In genomic region chr19:58555920-58556632, GRCh38 we compare ENCODE assay signal across 9 cellular contexts. TPM values are rescaled to one million over a fixed set of nuclear protein-coding genes. Genes with fewer than 3 reads are reported as not detected.
DNase-seq lines count a peak whose midpoint lies in the region; ATAC-seq and TF ChIP-seq lines count a peak whose summit lies in the region.
"Had no signal": no experiment of that assay in that cellular context is flagged by ENCODE, and none has a peak within 500 bp of the region (broad histone marks: within the 10 kb centered on the region; RNA-seq: fewer than 3 reads in every experiment).

No MANE protein-coding gene starts in this region.

- no peaks in the 10 kb centered on the region for H3K9me2 ChIP-seq in OCI-LY1 (ENCODE audit: low read depth, low read length)

- intact Hi-C loops in CD4-positive, alpha-beta T cell (cut with DNase I, micrococcal nuclease): no loop called here

- no peak overlapping the region for H2BK120ac ChIP-seq in trophoblast cell (ENCODE audit: insufficient read depth, low read length, poor library complexity)

- CTCF ChIA-PET in CD4-positive, alpha-beta T cell (lab: Charles Lee): interaction anchor here (2.5 to 3.3 kb wide), 2 partner anchors 37 to 42 kb away, joined by 11 to 26 read pairs; partner anchors contain the start of gene ZBTB45

- H2BK12ac ChIP-seq in trophoblast cell (ENCODE audit: low read length): no peak overlapping the region

- no peak overlapping the region for H2BK5ac ChIP-seq in trophoblast cell (ENCODE audit: low read depth, low read length, poor library complexity)

- no peak overlapping the region for H4K91ac ChIP-seq in trophoblast cell (ENCODE audit: low read depth, low read length)

- no peaks in the 10 kb centered on the region for H3K27me3 Mint-ChIP-seq in CD4-positive, alpha-beta T cell

- POLR2A ChIA-PET in CD4-positive, alpha-beta T cell (lab: Charles Lee): interaction anchor here (1.1 to 3.6 kb wide), 7 partner anchors 8 to 373 kb away, joined by 3 to 64 read pairs (median 11); partner anchors contain the start of genes MZF1, TRIM28 and ZBTB45

- H3K9me3 ChIP-seq in CD4-positive, alpha-beta T cell (ENCODE audit: control insufficient read depth, low read length): no peaks in the 10 kb centered on the region
- H3K9me3 ChIP-seq in OCI-LY1 (ENCODE audit: low read length) (no peaks in the 10 kb centered on the region), trophoblast cell (ENCODE audit: insufficient read depth, low read depth, low read length) (no peaks in the 10 kb centered on the region)
- H3K9me3 ChIP-seq in effector memory CD4-positive, alpha-beta T cell (ENCODE audit: control insufficient read depth, low read length): no peaks in the 10 kb centered on the region

- peak overlapping the region; percentile 31 for H3K4ac ChIP-seq in trophoblast cell (ENCODE audit: low read depth, low read length)

- H3K18ac ChIP-seq in trophoblast cell (ENCODE audit: low read length): no peak overlapping the region

- peak overlapping the region; percentile 92 for H3K27ac ChIP-seq in CD4-positive, alpha-beta T cell (ENCODE audit: low read depth, low read length)
- peak overlapping the region; percentile 93 for H3K27ac ChIP-seq in OCI-LY1 (ENCODE audit: low read depth, low read length, poor library complexity, severe bottlenecking)
- H3K27ac ChIP-seq in effector memory CD4-positive, alpha-beta T cell (ENCODE audit: insufficient read depth, low read length, poor library complexity, severe bottlenecking): peak overlapping the region; percentile 95
- H3K27ac ChIP-seq in trophoblast cell (ENCODE audit: low read depth, low read length): no peak overlapping the region

- H3K4me3 ChIP-seq in OCI-LY1 (ENCODE audit: low read depth, low read length, poor library complexity, severe bottlenecking) (peak overlapping the region; percentile 91), trophoblast cell (ENCODE audit: low read depth, low read length) (no peak overlapping the region)
- H3K4me3 ChIP-seq in effector memory CD4-positive, alpha-beta T cell (ENCODE audit: insufficient read depth, low read depth, low read length, poor library complexity, severe bottlenecking): no peak overlapping the region

- no peak for DNase-seq in CD4-positive, alpha-beta T cell
- no peak for DNase-seq in effector memory CD4-positive, alpha-beta T cell
- no peak for DNase-seq in trophoblast cell
- no peak for DNase-seq in NCI-H1436 treated with DMSO at 0.1 percent for 48 hours (lab: John Stamatoyannopoulos, UW)
- no peak for DNase-seq in NCI-H774 (lab: John Stamatoyannopoulos, UW)
- no peak for DNase-seq in amniotic stem cell (lab: John Stamatoyannopoulos, UW)
- DNase-seq: WERI-Rb-1 had no signal

- peak overlapping the region; percentile 97; the same call in 1 of the 2 replicates for H3K9ac ChIP-seq in OCI-LY1 (ENCODE audit: low read length)
- no peak overlapping the region for H3K9ac ChIP-seq in trophoblast cell (ENCODE audit: low read length)

- no peaks in the 10 kb centered on the region for H3K9me3 Mint-ChIP-seq in CD4-positive, alpha-beta T cell

- H3K36me3 ChIP-seq in OCI-LY1 (ENCODE audit: insufficient read depth, low read length) (peaks cover 45% of the 10 kb centered on the region), trophoblast cell (ENCODE audit: control insufficient read depth in 1 of 2, insufficient read depth in 2 of 2, low read length in 2 of 2) (peaks cover 39 to 40% of the 10 kb centered on the region in 2 experiments)
- peaks cover 19% of the 10 kb centered on the region for H3K36me3 ChIP-seq in effector memory CD4-positive, alpha-beta T cell (ENCODE audit: control insufficient read depth, insufficient read depth, low read length)

- no CpG with 5 or more reads among the region's 16 CpGs for WGBS in trophoblast cell (ENCODE audit: extremely low coverage, insufficient coverage, insufficient read length)

- H3F3A ChIP-seq in OCI-LY1 (ENCODE audit: insufficient read depth, low read length): peaks cover 17% of the 10 kb centered on the region

- H3K4me2 ChIP-seq in OCI-LY1 (ENCODE audit: low read length) (peak overlapping the region; percentile 88), trophoblast cell (ENCODE audit: low read length) (no peak overlapping the region)

- peak overlapping the region; percentile 57 for H4K12ac ChIP-seq in trophoblast cell (ENCODE audit: low read depth, low read length)

- peak overlapping the region; percentile 92 for H3K4me3 Mint-ChIP-seq in CD4-positive, alpha-beta T cell

- H4K8ac ChIP-seq in trophoblast cell (ENCODE audit: low read depth, low read length): no peak overlapping the region

- no peak overlapping the region for H2AFZ ChIP-seq in OCI-LY1 (ENCODE audit: low read length)
- H2AFZ ChIP-seq in trophoblast cell (ENCODE audit: insufficient read depth, low read length, poor library complexity): no peak overlapping the region

- no peak overlapping the region for H2AK5ac ChIP-seq in trophoblast cell (ENCODE audit: low read length)

- H3K14ac ChIP-seq in trophoblast cell (ENCODE audit: low read length): no peak overlapping the region

- peaks cover 75% of the 10 kb centered on the region for H3K36me3 Mint-ChIP-seq in CD4-positive, alpha-beta T cell (ENCODE audit: low read depth)

- no peak for TF ChIP-seq CTCF in CD4-positive, alpha-beta T cell (IDR thresholded peaks at IDR 0.05)
- TF ChIP-seq CTCF in OCI-LY1 (IDR thresholded peaks at IDR 0.05; ENCODE audit: low read length): no peak

- ATAC-seq in CD4-positive, alpha-beta T cell (ENCODE audit: poor library complexity): no peak
- no peak for ATAC-seq in GM18861 (IDR thresholded peaks at IDR 0.05; ENCODE audit: unreplicated experiment)

- no peaks in the 10 kb centered on the region for H4K20me1 ChIP-seq in OCI-LY1 (ENCODE audit: insufficient read depth, low read length)

- H3K27me3 ChIP-seq in CD4-positive, alpha-beta T cell (ENCODE audit: control insufficient read depth, insufficient read depth, low read length): no peaks in the 10 kb centered on the region
- H3K27me3 ChIP-seq in OCI-LY1 (ENCODE audit: insufficient read depth, low read length): no peaks in the 10 kb centered on the region
- no peaks in the 10 kb centered on the region for H3K27me3 ChIP-seq in effector memory CD4-positive, alpha-beta T cell (replicated peaks; ENCODE audit: control insufficient read depth, insufficient read depth, low read length, poor library complexity, severe bottlenecking)
- no peaks in the 10 kb centered on the region for H3K27me3 ChIP-seq in trophoblast cell (ENCODE audit: insufficient read depth, low read length)

- H3K79me1 ChIP-seq in trophoblast cell (ENCODE audit: low read length): peaks cover 26% of the 10 kb centered on the region

- H3K23ac ChIP-seq in trophoblast cell (ENCODE audit: low read length): no peak overlapping the region

- peaks cover 74% of the 10 kb centered on the region for H3K4me1 Mint-ChIP-seq in CD4-positive, alpha-beta T cell (ENCODE audit: low read depth)

- H3K79me2 ChIP-seq in OCI-LY1 (ENCODE audit: insufficient read depth, low read length) (peaks cover 19% of the 10 kb centered on the region), trophoblast cell (ENCODE audit: control insufficient read depth, insufficient read depth, low read length, poor library complexity) (peaks cover 27% of the 10 kb centered on the region)

- H3K4me1 ChIP-seq in OCI-LY1 (ENCODE audit: insufficient read depth, low read length, severe bottlenecking) (peaks cover 52% of the 10 kb centered on the region), trophoblast cell (ENCODE audit: control insufficient read depth in 1 of 2, insufficient read depth in 2 of 2, low read length in 2 of 2) (peaks cover 21 to 29% of the 10 kb centered on the region in 2 experiments)
- peaks cover 40% of the 10 kb centered on the region for H3K4me1 ChIP-seq in effector memory CD4-positive, alpha-beta T cell (ENCODE audit: control insufficient read depth, insufficient read depth, low read length, poor library complexity, severe bottlenecking)

- H3K27ac Mint-ChIP-seq in CD4-positive, alpha-beta T cell: peak overlapping the region; percentile 96

RNA-seq across cellular contexts. Expression of gene CHMP2A, which starts 1.2 kb away (rescaled TPM):
- 10 to 100 TPM; 60.5 to 62.4 TPM for total RNA-seq in CD4-positive, alpha-beta T cell
- 137 and 138 TPM in 2 replicates for polyA plus RNA-seq in trophoblast cell (2013)

RNA-seq across cellular contexts. Expression of gene UBE2M, which starts 2.3 kb away (rescaled TPM):
- 10 to 100 TPM; 29.0 to 31.0 TPM for total RNA-seq in CD4-positive, alpha-beta T cell
- 98.2 and 99.0 TPM in 2 replicates for polyA plus RNA-seq in trophoblast cell (2013)

RNA-seq across cellular contexts. Expression of gene TRIM28, which starts 12.2 kb away (rescaled TPM):
- total RNA-seq in CD4-positive, alpha-beta T cell: 100 to 1,000 TPM; 549 to 553 TPM
- polyA plus RNA-seq in trophoblast cell (2013): 646 and 654 TPM in 2 replicates

RNA-seq across cellular contexts. Expression of gene MZF1, which starts 17.1 kb away (rescaled TPM):
- total RNA-seq in CD4-positive, alpha-beta T cell: 10 to 100 TPM; 21.0 to 21.1 TPM
- polyA plus RNA-seq in trophoblast cell (2013): 12.4 and 13.2 TPM in 2 replicates

RNA-seq across cellular contexts. Expression of gene ZBTB45, which starts 36.5 kb away (rescaled TPM):
- 1 to 10 TPM; 5.7 to 6.3 TPM for total RNA-seq in CD4-positive, alpha-beta T cell
- 14.8 and 15.3 TPM in 2 replicates for polyA plus RNA-seq in trophoblast cell (2013)
